8 cellular contexts compared by ENCODE assay signal in genomic region chr4:13484749-13485345, GRCh38. TPM values are rescaled to one million over a fixed set of nuclear protein-coding genes. Genes with fewer than 3 reads are reported as not detected.
DNase-seq lines count a peak whose midpoint lies in the region; ATAC-seq and TF ChIP-seq lines count a peak whose summit lies in the region.

No MANE protein-coding gene starts in this region.

- H3K27ac ChIP-seq in body of pancreas (peak overlapping the region; percentile 88 to 97 (median 94)), layer of hippocampus (ENCODE audit: low read depth, low read length) (peak overlapping the region; percentile 96), suprapubic skin (peak overlapping the region; percentile 93)

- WGBS in body of pancreas, 2 donors: 2% methylated on average over 20 to 23 of the region's 23 CpGs
- 3% methylated on average over 12 of the region's 23 CpGs for WGBS in suprapubic skin

- no peaks in the 10 kb centered on the region for H3K9me3 Mint-ChIP-seq in activated T-cell treated with anti-CD3 and anti-CD28 coated beads, Interleukin-2, amount 50 U/mL, for 4 hours

- intact Hi-C loops in body of pancreas (cut with DNase I): no loop called here

- no peak for DNase-seq in activated T-cell treated with anti-CD3 and anti-CD28 coated beads, Interleukin-2, amount 50 U/mL, for 4 hours
- no peak for DNase-seq in activated T-cell treated with anti-CD3 and anti-CD28 coated beads, Interleukin-2, amount 50 U/mL, for 48 hours
- DNase-seq in NCI-H2029 (lab: John Stamatoyannopoulos, UW): peak; percentile 22
- DNase-seq in body of pancreas: no peak
- DNase-seq in suprapubic skin (ENCODE audit: low spot score in 2 of 2): no peak
- no peak for DNase-seq in nucleus accumbens (lab: John Stamatoyannopoulos, UW)

- H3K9me3 ChIP-seq in body of pancreas (no peaks in the 10 kb centered on the region), suprapubic skin (no peaks in the 10 kb centered on the region)

- H3K27me3 Mint-ChIP-seq in activated T-cell treated with anti-CD3 and anti-CD28 coated beads, Interleukin-2, amount 50 U/mL, for 4 hours (ENCODE audit: low read depth): peaks cover 17% of the 10 kb centered on the region

- peaks cover 22% of the 10 kb centered on the region for H3K4me1 Mint-ChIP-seq in activated T-cell treated with anti-CD3 and anti-CD28 coated beads, Interleukin-2, amount 50 U/mL, for 4 hours (ENCODE audit: low read depth)

- H3K27me3 ChIP-seq in body of pancreas (no peaks in the 10 kb centered on the region), layer of hippocampus (ENCODE audit: control insufficient read depth, insufficient read depth, low read length) (no peaks in the 10 kb centered on the region), suprapubic skin (peaks cover 5% of the 10 kb centered on the region)

- H3K4me3 ChIP-seq in body of pancreas (peak overlapping the region in 1 of 2 donors; percentile 96), suprapubic skin (peak overlapping the region; percentile 88)

- peak in 1 of 7 experiments; percentile 17 for TF ChIP-seq CTCF in body of pancreas (IDR thresholded peaks at IDR 0.05)
- no peak for TF ChIP-seq CTCF in suprapubic skin (IDR thresholded peaks at IDR 0.05)

- H3K4me1 ChIP-seq in body of pancreas (peaks cover 16% of the 10 kb centered on the region), suprapubic skin (peaks cover 26% of the 10 kb centered on the region)

- TF ChIP-seq POLR2A in body of pancreas (IDR thresholded peaks at IDR 0.05): no peak
- no peak for TF ChIP-seq POLR2A in suprapubic skin (IDR thresholded peaks at IDR 0.05)

- no peak for TF ChIP-seq EP300 in suprapubic skin (IDR thresholded peaks at IDR 0.05)

- peak overlapping the region; percentile 92 for H3K4me3 Mint-ChIP-seq in activated T-cell treated with anti-CD3 and anti-CD28 coated beads, Interleukin-2, amount 50 U/mL, for 4 hours

- peak; percentile 38 to 39 for ATAC-seq in activated T-cell treated with anti-CD3 and anti-CD28 coated beads, Interleukin-2, amount 50 U/mL, for 4 hours
- ATAC-seq in HG02588 (IDR thresholded peaks at IDR 0.05; ENCODE audit: unreplicated experiment) (peak; percentile 24), body of pancreas (peak; percentile 13)

- H3K36me3 ChIP-seq in body of pancreas (replicated peaks in 1 of 2; ENCODE audit: insufficient read depth in 1 of 2, low read depth in 2 of 2): no peaks in the 10 kb centered on the region
- H3K36me3 ChIP-seq in suprapubic skin: no peaks in the 10 kb centered on the region

- no peaks in the 10 kb centered on the region for H3K36me3 Mint-ChIP-seq in activated T-cell treated with anti-CD3 and anti-CD28 coated beads, Interleukin-2, amount 50 U/mL, for 4 hours (ENCODE audit: insufficient read depth)

RNA-seq across cellular contexts. Expression of gene RAB28, which starts 0.7 kb away (rescaled TPM):
- 10 to 100 TPM; 14.2 to 14.9 (median 14.2) TPM for total RNA-seq in activated T-cell treated with anti-CD3 and anti-CD28 coated beads, Interleukin-2, amount 50 U/mL, for 4 hours
- 10 to 100 TPM; 10.9 to 14.5 TPM for total RNA-seq in body of pancreas
- total RNA-seq in suprapubic skin: 10 to 100 TPM in 3 of 4 donors, 1 to 10 TPM in 1; 9.7 to 17.6 (median 12.6) TPM

RNA-seq across cellular contexts. Expression of gene NKX3-2, which starts 59.5 kb away (rescaled TPM):
- not detected for total RNA-seq in activated T-cell treated with anti-CD3 and anti-CD28 coated beads, Interleukin-2, amount 50 U/mL, for 4 hours
- total RNA-seq in body of pancreas (under 1 TPM in 1 of 2 donors, not detected in 1; 0.26 TPM), suprapubic skin (under 1 TPM in 2 of 4 donors, not detected in 2; 0.24 to 0.26 TPM)
